14 cellular contexts compared by ENCODE assay signal in the genomic region with DNA sequence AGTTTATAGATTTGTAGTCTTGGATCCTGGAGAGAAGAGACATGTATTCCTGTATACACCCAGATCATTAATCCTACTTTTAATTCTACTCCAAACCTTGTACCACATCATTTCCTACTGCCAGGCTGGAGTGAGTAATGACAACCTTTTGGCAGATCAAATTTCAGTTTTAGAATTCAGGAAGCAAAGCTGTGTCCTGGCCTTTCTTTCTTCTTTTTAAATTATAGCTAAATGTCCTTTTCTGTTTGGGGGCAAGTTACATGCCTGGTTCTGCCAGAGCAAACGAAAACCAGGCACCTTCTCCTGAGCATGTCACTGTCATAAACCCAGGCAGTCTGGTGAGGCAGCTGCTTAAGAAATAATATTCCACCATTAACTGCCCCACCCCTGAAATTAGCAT. TPM values are rescaled to one million over a fixed set of nuclear protein-coding genes. Genes with fewer than 3 reads are reported as not detected.
DNase-seq lines count a peak whose midpoint lies in the region; FAIRE-seq and TF ChIP-seq lines count a peak whose summit lies in the region.
"Had no signal": no experiment of that assay in that cellular context is flagged by ENCODE, and none has a peak within 500 bp of the region (broad histone marks: within the 10 kb centered on the region; RNA-seq: fewer than 3 reads in every experiment).

No MANE protein-coding gene starts in this region.

- no peak overlapping the region for H3K4me3 ChIP-seq in bronchial epithelial cell (ENCODE audit: low read depth, low read length)

- no peak for TF ChIP-seq CTCF in bronchial epithelial cell (IDR thresholded peaks at IDR 0.05; ENCODE audit: insufficient read depth, low read length, severe bottlenecking)
- no peak for TF ChIP-seq CTCF in nephron (IDR thresholded peaks at IDR 0.05; ENCODE audit: unreplicated experiment in 3 of 3)

- no peaks in the 10 kb centered on the region for H3K9me3 Mint-ChIP-seq in nephron

- no peaks in the 10 kb centered on the region for H3K36me3 Mint-ChIP-seq in nephron (ENCODE audit: low read depth)

- no peaks in the 10 kb centered on the region for H3K27me3 Mint-ChIP-seq in nephron (ENCODE audit: low read depth)
- H3K27me3 Mint-ChIP-seq: progenitor cell of endocrine pancreas had no signal

- DNase-seq in EH (ENCODE audit: low read depth) (peak; percentile 48), LHCN-M2 (ENCODE audit: low read depth) (peak; percentile 59), bronchial epithelial cell (ENCODE audit: low read depth) (peak; percentile 65), NCI-H187 (lab: John Stamatoyannopoulos, UW) (no peak), KG1 (lab: John Stamatoyannopoulos, UW) (no peak), erythroblast (lab: John Stamatoyannopoulos, UW) (no peak), HPDE6-E6E7 (ENCODE audit: extremely low spot score) (no peak)
- DNase-seq: activated effector memory CD4-positive, alpha-beta T cell treated with Interleukin-2 at 50 U/mL for 16 hours; effector CD8-positive, alpha-beta T cell; foreskin melanocyte; GOT3; NCI-H2171 treated with DMSO at 0.1 percent for 48 hours had no signal

- TF ChIP-seq POLR2A in erythroblast (IDR thresholded peaks at IDR 0.05; ENCODE audit: low read length), result no peak

- FAIRE-seq in bronchial epithelial cell (lab: Jason Lieb, UNC), result no peak

- H3K4me1 Mint-ChIP-seq in nephron, result peaks cover 22% of the 10 kb centered on the region

- peak overlapping the region in 2 of 3 experiments; percentile 0 to 52 for H3K27ac Mint-ChIP-seq in nephron
- H3K27ac Mint-ChIP-seq: progenitor cell of endocrine pancreas had no signal

- no peaks in the 10 kb centered on the region for H3K27me3 ChIP-seq in bronchial epithelial cell (ENCODE audit: control insufficient read depth, insufficient read depth, low read length)

- no peaks in the 10 kb centered on the region for H3K36me3 ChIP-seq in bronchial epithelial cell (ENCODE audit: control insufficient read depth, insufficient read depth, low read length)

- H3K4me3 Mint-ChIP-seq in nephron, result no peak overlapping the region

RNA-seq across cellular contexts. Expression of gene SAMD4A, which starts 33.0 kb away (rescaled TPM):
- total RNA-seq in LHCN-M2 (2014; rRNA removed) (9.2 and 12.3 TPM in 2 replicates), bronchial epithelial cell (12.9 and 13.4 TPM in 2 replicates)
- 8.9 TPM for polyA plus RNA-seq in LHCN-M2 (2012)

Comparison
In these comparisons a context has a peak if more than half of its experiments do, and no peak if none do; other contexts are left out.
1. DNase-seq: peak in EH (single experiment), LHCN-M2 (single experiment) and bronchial epithelial cell (single experiment); none in NCI-H187 (0 of 2), KG1 (single experiment), erythroblast (0 of 2) and HPDE6-E6E7 (single experiment).